Comparison of ENCODE assay signal across 1 cellular context in the genomic region with DNA sequence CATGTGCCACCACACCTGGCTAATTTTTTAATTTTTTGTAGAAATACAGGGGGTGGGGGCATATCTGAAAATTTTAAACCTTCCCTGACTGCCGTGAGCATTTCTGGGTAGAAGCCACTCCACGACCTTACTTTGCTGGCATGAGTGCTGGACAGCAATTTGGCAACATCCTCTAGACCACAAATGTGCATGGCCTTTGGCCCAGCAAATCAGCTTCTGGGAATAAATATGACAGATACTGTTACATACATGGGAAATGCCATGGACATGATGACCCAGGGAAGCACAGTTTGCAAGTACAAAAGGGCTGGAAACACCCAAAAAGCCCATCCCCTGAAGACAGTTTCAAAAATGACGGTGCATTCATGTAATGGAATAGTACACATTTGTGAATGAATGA.
TF ChIP-seq lines count a peak whose summit lies in the region.

No MANE protein-coding gene starts in this region.

TF ChIP-seq in SK-N-SH, 30 proteins besides CTCF, POLR2A, EP300 and RAD21 (continued from another document):
- TF ChIP-seq RCOR1 (IDR thresholded peaks at IDR 0.05; ENCODE audit: low read length) (no peak), NFIC (IDR thresholded peaks at IDR 0.05; ENCODE audit: borderline replicate concordance) (peak; percentile 70), EZH2phosphoT487 (IDR thresholded peaks at IDR 0.05; ENCODE audit: borderline replicate concordance, low read depth) (no peak), GATA2 (CRISPR knock-in tag; IDR thresholded peaks at IDR 0.05) (no peak), SMC3 (IDR thresholded peaks at IDR 0.05; ENCODE audit: low read depth, low read length) (no peak), GABPA (IDR thresholded peaks at IDR 0.05; ENCODE audit: low read depth) (no peak)
- TF ChIP-seq, protein P1, sequence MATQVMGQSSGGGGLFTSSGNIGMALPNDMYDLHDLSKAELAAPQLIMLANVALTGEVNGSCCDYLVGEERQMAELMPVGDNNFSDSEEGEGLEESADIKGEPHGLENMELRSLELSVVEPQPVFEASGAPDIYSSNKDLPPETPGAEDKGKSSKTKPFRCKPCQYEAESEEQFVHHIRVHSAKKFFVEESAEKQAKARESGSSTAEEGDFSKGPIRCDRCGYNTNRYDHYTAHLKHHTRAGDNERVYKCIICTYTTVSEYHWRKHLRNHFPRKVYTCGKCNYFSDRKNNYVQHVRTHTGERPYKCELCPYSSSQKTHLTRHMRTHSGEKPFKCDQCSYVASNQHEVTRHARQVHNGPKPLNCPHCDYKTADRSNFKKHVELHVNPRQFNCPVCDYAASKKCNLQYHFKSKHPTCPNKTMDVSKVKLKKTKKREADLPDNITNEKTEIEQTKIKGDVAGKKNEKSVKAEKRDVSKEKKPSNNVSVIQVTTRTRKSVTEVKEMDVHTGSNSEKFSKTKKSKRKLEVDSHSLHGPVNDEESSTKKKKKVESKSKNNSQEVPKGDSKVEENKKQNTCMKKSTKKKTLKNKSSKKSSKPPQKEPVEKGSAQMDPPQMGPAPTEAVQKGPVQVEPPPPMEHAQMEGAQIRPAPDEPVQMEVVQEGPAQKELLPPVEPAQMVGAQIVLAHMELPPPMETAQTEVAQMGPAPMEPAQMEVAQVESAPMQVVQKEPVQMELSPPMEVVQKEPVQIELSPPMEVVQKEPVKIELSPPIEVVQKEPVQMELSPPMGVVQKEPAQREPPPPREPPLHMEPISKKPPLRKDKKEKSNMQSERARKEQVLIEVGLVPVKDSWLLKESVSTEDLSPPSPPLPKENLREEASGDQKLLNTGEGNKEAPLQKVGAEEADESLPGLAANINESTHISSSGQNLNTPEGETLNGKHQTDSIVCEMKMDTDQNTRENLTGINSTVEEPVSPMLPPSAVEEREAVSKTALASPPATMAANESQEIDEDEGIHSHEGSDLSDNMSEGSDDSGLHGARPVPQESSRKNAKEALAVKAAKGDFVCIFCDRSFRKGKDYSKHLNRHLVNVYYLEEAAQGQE (IDR thresholded peaks at IDR 0.05; ENCODE audit: low read depth, low read length) = peak; percentile 91
- TF ChIP-seq, protein P2, sequence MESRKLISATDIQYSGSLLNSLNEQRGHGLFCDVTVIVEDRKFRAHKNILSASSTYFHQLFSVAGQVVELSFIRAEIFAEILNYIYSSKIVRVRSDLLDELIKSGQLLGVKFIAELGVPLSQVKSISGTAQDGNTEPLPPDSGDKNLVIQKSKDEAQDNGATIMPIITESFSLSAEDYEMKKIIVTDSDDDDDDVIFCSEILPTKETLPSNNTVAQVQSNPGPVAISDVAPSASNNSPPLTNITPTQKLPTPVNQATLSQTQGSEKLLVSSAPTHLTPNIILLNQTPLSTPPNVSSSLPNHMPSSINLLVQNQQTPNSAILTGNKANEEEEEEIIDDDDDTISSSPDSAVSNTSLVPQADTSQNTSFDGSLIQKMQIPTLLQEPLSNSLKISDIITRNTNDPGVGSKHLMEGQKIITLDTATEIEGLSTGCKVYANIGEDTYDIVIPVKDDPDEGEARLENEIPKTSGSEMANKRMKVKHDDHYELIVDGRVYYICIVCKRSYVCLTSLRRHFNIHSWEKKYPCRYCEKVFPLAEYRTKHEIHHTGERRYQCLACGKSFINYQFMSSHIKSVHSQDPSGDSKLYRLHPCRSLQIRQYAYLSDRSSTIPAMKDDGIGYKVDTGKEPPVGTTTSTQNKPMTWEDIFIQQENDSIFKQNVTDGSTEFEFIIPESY (IDR thresholded peaks at IDR 0.05; ENCODE audit: borderline replicate concordance, low read depth) = no peak
